25 cellular contexts compared by ENCODE assay signal in genomic region chr5:39811381-39811780, GRCh38.
DNase-seq lines count a peak whose midpoint lies in the region; ATAC-seq, FAIRE-seq and TF ChIP-seq lines count a peak whose summit lies in the region.
"Had no signal": no experiment of that assay in that cellular context is flagged by ENCODE, and none has a peak within 500 bp of the region (broad histone marks: within the 10 kb centered on the region; RNA-seq: fewer than 3 reads in every experiment).

No MANE protein-coding gene starts in this region.

- no peaks in the 10 kb centered on the region for H3K79me2 ChIP-seq in neural progenitor cell (ENCODE audit: low read depth)

- no peak for TF ChIP-seq CTCF in A673 (conservative IDR thresholded peaks at IDR 0.05; ENCODE audit: low read depth, low read length)
- TF ChIP-seq CTCF in bronchial epithelial cell (IDR thresholded peaks at IDR 0.05; ENCODE audit: insufficient read depth, low read length, severe bottlenecking): no peak
- TF ChIP-seq CTCF in neural progenitor cell (IDR thresholded peaks at IDR 0.05): no peak
- TF ChIP-seq CTCF in suprapubic skin (IDR thresholded peaks at IDR 0.05): no peak
- no peak for TF ChIP-seq CTCF in CD4-positive, alpha-beta T cell (IDR thresholded peaks at IDR 0.05)

- TF ChIP-seq EP300 in suprapubic skin (IDR thresholded peaks at IDR 0.05): no peak

- no peak overlapping the region for H3K4me2 ChIP-seq in neural progenitor cell
- H3K4me2 ChIP-seq: BLaER1 treated with 17β-estradiol and CSF1 and Interleukin-3, amounts not matched to agents 10 nM and 100 nM had no signal

- no peaks in the 10 kb centered on the region for H4K20me1 ChIP-seq in neural progenitor cell (ENCODE audit: low read depth)
- H4K20me1 ChIP-seq: BLaER1 treated with 17β-estradiol and CSF1 and Interleukin-3, amounts not matched to agents 10 nM and 100 nM had no signal

- TF ChIP-seq POLR2A in suprapubic skin (IDR thresholded peaks at IDR 0.05): no peak

- H3K27ac Mint-ChIP-seq in neural progenitor cell: no peak overlapping the region
- H3K27ac Mint-ChIP-seq in CD4-positive, alpha-beta T cell: no peak overlapping the region
- H3K27ac Mint-ChIP-seq: CD8-positive, alpha-beta T cell had no signal

- H3K4me1 ChIP-seq in A673 (ENCODE audit: insufficient read depth, low read length, poor library complexity, severe bottlenecking) (peaks cover 5% of the 10 kb centered on the region), neural progenitor cell (no peaks in the 10 kb centered on the region), suprapubic skin (no peaks in the 10 kb centered on the region)
- H3K4me1 ChIP-seq: BE2C; BLaER1 treated with 17β-estradiol and CSF1 and Interleukin-3, amounts not matched to agents 10 nM and 100 nM had no signal

- FAIRE-seq in RCC 7860 (lab: Jason Lieb, UNC): peak; percentile 54
- no peak for FAIRE-seq in bronchial epithelial cell (lab: Jason Lieb, UNC)
- FAIRE-seq: G401.6, GM12892, GM19239, H1 had no signal

- H3K36me3 ChIP-seq in A673 (ENCODE audit: insufficient read depth, low read length, poor library complexity, severe bottlenecking) (no peaks in the 10 kb centered on the region), bronchial epithelial cell (ENCODE audit: control insufficient read depth, insufficient read depth, low read length) (no peaks in the 10 kb centered on the region), neural progenitor cell (no peaks in the 10 kb centered on the region), suprapubic skin (no peaks in the 10 kb centered on the region)
- H3K36me3 ChIP-seq: BE2C; BLaER1 treated with 17β-estradiol and CSF1 and Interleukin-3, amounts not matched to agents 10 nM and 100 nM had no signal

- no peaks in the 10 kb centered on the region for H3K27me3 Mint-ChIP-seq in neural progenitor cell (ENCODE audit: insufficient read depth, low read depth)
- peaks cover 27% of the 10 kb centered on the region for H3K27me3 Mint-ChIP-seq in CD4-positive, alpha-beta T cell

- H3K36me3 Mint-ChIP-seq in neural progenitor cell: no peaks in the 10 kb centered on the region
- H3K36me3 Mint-ChIP-seq in CD4-positive, alpha-beta T cell (ENCODE audit: low read depth): no peaks in the 10 kb centered on the region
- H3K36me3 Mint-ChIP-seq: CD8-positive, alpha-beta T cell had no signal

- H3K4me1 Mint-ChIP-seq in neural progenitor cell: peaks cover 11% of the 10 kb centered on the region
- no peaks in the 10 kb centered on the region for H3K4me1 Mint-ChIP-seq in CD4-positive, alpha-beta T cell (ENCODE audit: low read depth)

- DNase-seq in A673 (ENCODE audit: low spot score) (peak; percentile 36), RCC 7860 (ENCODE audit: low spot score) (no peak), bronchial epithelial cell (ENCODE audit: low read depth) (peak; percentile 14), neural progenitor cell (ENCODE audit: low spot score) (no peak), suprapubic skin (ENCODE audit: low spot score in 2 of 2) (no peak)
- DNase-seq in activated T-cell treated with anti-CD3 and anti-CD28 coated beads, Interleukin-2, amount 50 U/mL, for 1 hour: no peak
- no peak for DNase-seq in CD4-positive, alpha-beta T cell
- DNase-seq: ACHN; AML-193; BE2C; Calu3; CD8-positive, alpha-beta T cell; COR-L47; DMS53; DMS79 treated with DMSO at 0.1 percent for 48 hours; GM23248; H7; HCEC 1CT had no signal

- intact Hi-C loops in A673 (cut with micrococcal nuclease; ENCODE audit: unreplicated experiment): no loop called here
- intact Hi-C loops in CD4-positive, alpha-beta T cell (cut with DNase I, micrococcal nuclease): no loop called here

- H3K27me3 ChIP-seq in A673 (replicated peaks; ENCODE audit: insufficient read depth, low read depth, low read length, poor library complexity) (peaks cover 4% of the 10 kb centered on the region), bronchial epithelial cell (ENCODE audit: control insufficient read depth, insufficient read depth, low read length) (no peaks in the 10 kb centered on the region), neural progenitor cell (no peaks in the 10 kb centered on the region), suprapubic skin (no peaks in the 10 kb centered on the region)
- H3K27me3 ChIP-seq in CD4-positive, alpha-beta T cell (ENCODE audit: control insufficient read depth, insufficient read depth, low read length): no peaks in the 10 kb centered on the region
- H3K27me3 ChIP-seq: BE2C; BLaER1 treated with 17β-estradiol and CSF1 and Interleukin-3, amounts not matched to agents 10 nM and 100 nM had no signal

- H3K9me3 ChIP-seq in A673 (ENCODE audit: low read depth, low read length, poor library complexity, severe bottlenecking) (no peaks in the 10 kb centered on the region), neural progenitor cell (ENCODE audit: low read depth) (no peaks in the 10 kb centered on the region), suprapubic skin (no peaks in the 10 kb centered on the region)
- no peaks in the 10 kb centered on the region for H3K9me3 ChIP-seq in CD4-positive, alpha-beta T cell (ENCODE audit: control insufficient read depth, low read length)
- H3K9me3 ChIP-seq: BE2C; BLaER1 treated with 17β-estradiol and CSF1 and Interleukin-3, amounts not matched to agents 10 nM and 100 nM had no signal

- CTCF ChIA-PET in A673 (lab: Charles Lee): no interaction called here
- CTCF ChIA-PET in CD4-positive, alpha-beta T cell (lab: Charles Lee): no interaction called here

- no peak overlapping the region for H3K4me3 ChIP-seq in A673 (ENCODE audit: low read depth, low read length, poor library complexity, severe bottlenecking)
- H3K4me3 ChIP-seq in bronchial epithelial cell (ENCODE audit: low read depth, low read length): no peak overlapping the region
- no peak overlapping the region for H3K4me3 ChIP-seq in neural progenitor cell
- H3K4me3 ChIP-seq in suprapubic skin: no peak overlapping the region
- H3K4me3 ChIP-seq: BLaER1 treated with 17β-estradiol and CSF1 and Interleukin-3, amounts not matched to agents 10 nM and 100 nM; GM23248 had no signal

- ATAC-seq in HG02678 (IDR thresholded peaks at IDR 0.05; ENCODE audit: unreplicated experiment): no peak
- ATAC-seq in CD4-positive, alpha-beta T cell (ENCODE audit: poor library complexity): no peak
- ATAC-seq: CD8-positive, alpha-beta T cell had no signal

- H3F3A ChIP-seq in neural progenitor cell (ENCODE audit: low read depth): no peaks in the 10 kb centered on the region

- H2AFZ ChIP-seq in neural progenitor cell (replicated peaks): peak overlapping the region; percentile 18
- H2AFZ ChIP-seq: GM23248 had no signal

- POLR2A ChIA-PET in A673 (lab: Charles Lee; ENCODE audit: low non-redundant PET): no interaction called here
- POLR2A ChIA-PET in CD4-positive, alpha-beta T cell (lab: Charles Lee): no interaction called here

- H3K9ac ChIP-seq in neural progenitor cell: no peak overlapping the region
- H3K9ac ChIP-seq: BLaER1 treated with 17β-estradiol and CSF1 and Interleukin-3, amounts not matched to agents 10 nM and 100 nM; GM23248 had no signal

- no TSS peak for BruUV-seq in A673 (replicated peaks; lab: Mats Ljungman, UMichigan)

- H3K9me3 Mint-ChIP-seq in neural progenitor cell: no peaks in the 10 kb centered on the region
- no peaks in the 10 kb centered on the region for H3K9me3 Mint-ChIP-seq in CD4-positive, alpha-beta T cell
- H3K9me3 Mint-ChIP-seq: CD8-positive, alpha-beta T cell had no signal

- H3K27ac ChIP-seq in A673 (ENCODE audit: low read depth, low read length, poor library complexity, severe bottlenecking) (no peak overlapping the region), neural progenitor cell (no peak overlapping the region), suprapubic skin (no peak overlapping the region)
- no peak overlapping the region for H3K27ac ChIP-seq in CD4-positive, alpha-beta T cell (ENCODE audit: low read depth, low read length)
- H3K27ac ChIP-seq: 22Rv1; BLaER1 treated with 17β-estradiol and CSF1 and Interleukin-3, amounts not matched to agents 10 nM and 100 nM; GM23248 had no signal

- no peak overlapping the region for H3K4me3 Mint-ChIP-seq in neural progenitor cell
- H3K4me3 Mint-ChIP-seq in CD4-positive, alpha-beta T cell: no peak overlapping the region
- H3K4me3 Mint-ChIP-seq: CD8-positive, alpha-beta T cell had no signal

Comparison
In these comparisons a context has a peak if more than half of its experiments do, and no peak if none do; other contexts are left out.
1. DNase-seq: peak in A673 (single experiment) and bronchial epithelial cell (single experiment); none in RCC 7860 (single experiment), neural progenitor cell (single experiment), activated T-cell treated with anti-CD3 and anti-CD28 coated beads, Interleukin-2, amount 50 U/mL, for 1 hour (single experiment), suprapubic skin (0 of 2) and CD4-positive, alpha-beta T cell (0 of 10).